ENCODE assay signal across 1 cellular context in genomic region chr4:83618991-83619390, GRCh38.
TF ChIP-seq lines count a peak whose summit lies in the region.

No MANE protein-coding gene starts in this region.

TF ChIP-seq in K562, 482 proteins besides CTCF, POLR2A, EP300 and RAD21 (continued from another document and continues in another):
- 0 out of 2 replicates have a peak, but pooled peaks have one; percentile 41 for TF ChIP-seq ZBTB40 (IDR thresholded peaks at IDR 0.05)
- TF ChIP-seq ZBTB40 (CRISPR knock-in tag; IDR thresholded peaks at IDR 0.05) = no peak
- no peak for TF ChIP-seq HDAC6 (IDR thresholded peaks at IDR 0.05; ENCODE audit: low read depth, low read length)
- TF ChIP-seq THAP7 (CRISPR knock-in tag; IDR thresholded peaks at IDR 0.05) = no peak
- no peak for TF ChIP-seq RBFOX2 (IDR thresholded peaks at IDR 0.05; ENCODE audit: low read depth, low read length)
- TF ChIP-seq CCAR2 (IDR thresholded peaks at IDR 0.05; ENCODE audit: low read depth, low read length) = no peak
- no peak for TF ChIP-seq E4F1 (CRISPR knock-in tag; IDR thresholded peaks at IDR 0.05; ENCODE audit: borderline replicate concordance)
- TF ChIP-seq PCBP1 (IDR thresholded peaks at IDR 0.05; ENCODE audit: low read depth, low read length, poor library complexity, severe bottlenecking) = no peak
- TF ChIP-seq ZNF57 (CRISPR knock-in tag; IDR thresholded peaks at IDR 0.05) = no peak
- 0 out of 4 replicates have a peak, but pooled peaks of 1 of the 2 experiments have one; percentile 23 for TF ChIP-seq FOXK2 (conservative IDR thresholded peaks at IDR 0.05 in 1 of 2, IDR thresholded peaks at IDR 0.05 in 1 of 2; ENCODE audit: low read depth in 2 of 2)
- no peak for TF ChIP-seq CTCFL (IDR thresholded peaks at IDR 0.05; ENCODE audit: borderline replicate concordance, insufficient read depth, low read depth, low read length, poor library complexity, severe bottlenecking)
- TF ChIP-seq TRIM24 (IDR thresholded peaks at IDR 0.05) = peak; percentile 61 to 75; a peak in 3 of 4 replicates
- TF ChIP-seq THRAP3 (IDR thresholded peaks at IDR 0.05; ENCODE audit: borderline replicate concordance) = no peak
- no peak for TF ChIP-seq TAF15 (IDR thresholded peaks at IDR 0.05; ENCODE audit: low read depth, low read length)
- no peak for TF ChIP-seq NFYB (IDR thresholded peaks at IDR 0.05; ENCODE audit: extremely low read depth, insufficient read length)
- no peak for TF ChIP-seq CBFB (CRISPR knock-in tag; IDR thresholded peaks at IDR 0.05)
- TF ChIP-seq PURB (CRISPR knock-in tag; IDR thresholded peaks at IDR 0.05; ENCODE audit: low read depth) = no peak
- TF ChIP-seq HLTF (IDR thresholded peaks at IDR 0.05) = no peak
- 0 out of 2 replicates have a peak, but pooled peaks have one; percentile 21 for TF ChIP-seq MBD2 (IDR thresholded peaks at IDR 0.05; ENCODE audit: borderline replicate concordance, low read depth)
- no peak for TF ChIP-seq CEBPZ (IDR thresholded peaks at IDR 0.05; ENCODE audit: borderline replicate concordance, low read depth, low read length)
- TF ChIP-seq PRPF4 (IDR thresholded peaks at IDR 0.05; ENCODE audit: insufficient read depth, low read depth, low read length, poor library complexity, severe bottlenecking) = no peak
- no peak for TF ChIP-seq ESRRB (CRISPR knock-in tag; IDR thresholded peaks at IDR 0.05; ENCODE audit: borderline replicate concordance)
- no peak for TF ChIP-seq NR2C2 (CRISPR knock-in tag; IDR thresholded peaks at IDR 0.05)
- no peak for TF ChIP-seq NR2C2 (tag; IDR thresholded peaks at IDR 0.05)
- peak; percentile 73 for TF ChIP-seq GABPA (tag; conservative IDR thresholded peaks at IDR 0.05; ENCODE audit: low read depth)
- no peak for TF ChIP-seq ZBTB12 (CRISPR knock-in tag; IDR thresholded peaks at IDR 0.05)
- TF ChIP-seq POLR3G (IDR thresholded peaks at IDR 0.05; ENCODE audit: extremely low read depth, insufficient read length, insufficient replicate concordance) = no peak
- TF ChIP-seq SAFB (IDR thresholded peaks at IDR 0.05; ENCODE audit: borderline replicate concordance, low read depth, low read length) = no peak
- no peak for TF ChIP-seq CREB3L1 (IDR thresholded peaks at IDR 0.05; ENCODE audit: borderline replicate concordance, low read depth)
- TF ChIP-seq ZNF133 (CRISPR knock-in tag; IDR thresholded peaks at IDR 0.05) = no peak
- TF ChIP-seq ZNF695 (CRISPR knock-in tag; IDR thresholded peaks at IDR 0.05) = no peak
- TF ChIP-seq ZNF354B (CRISPR knock-in tag; IDR thresholded peaks at IDR 0.05) = no peak
- no peak for TF ChIP-seq ZNF436 (CRISPR knock-in tag; IDR thresholded peaks at IDR 0.05)
- TF ChIP-seq ZNF274 (IDR thresholded peaks at IDR 0.05; ENCODE audit: borderline replicate concordance, low read depth, low read length) = no peak
- no peak for TF ChIP-seq NFRKB (IDR thresholded peaks at IDR 0.05; ENCODE audit: low read depth)
- TF ChIP-seq TFAM (CRISPR knock-in tag; conservative IDR thresholded peaks at IDR 0.05) = no peak
- TF ChIP-seq MBD1 (CRISPR knock-in tag; IDR thresholded peaks at IDR 0.05) = no peak
